Comparison of ENCODE assay signal across 8 cellular contexts in genomic region chr3:141401584-141402475, GRCh38. TPM values are rescaled to one million over a fixed set of nuclear protein-coding genes. Genes with fewer than 3 reads are reported as not detected.
A peak's percentile ranks its signal among the peaks of the same experiment; 100 is the strongest.
DNase-seq lines count a peak whose midpoint lies in the region; ATAC-seq and TF ChIP-seq lines count a peak whose summit lies in the region.

No MANE protein-coding gene starts in this region.

- H3K9me3 ChIP-seq in DOHH2 (ENCODE audit: control insufficient read depth, insufficient read depth, low read length) (peaks cover 4% of the 10 kb centered on the region; the same call in 1 of the 2 replicates), ectodermal cell (ENCODE audit: control insufficient read depth, low read length) (no peaks in the 10 kb centered on the region), mesodermal cell (ENCODE audit: control insufficient read depth, low read length) (peaks cover 12% of the 10 kb centered on the region)

- H3K36me3 Mint-ChIP-seq in activated CD4-positive, alpha-beta T cell treated with anti-CD3 and anti-CD28 coated beads for 36 hours (ENCODE audit: low read depth): peaks cover 30% of the 10 kb centered on the region

- H3K4me1 ChIP-seq in DOHH2 (ENCODE audit: control insufficient read depth, low read length) (peaks cover 41% of the 10 kb centered on the region), ectodermal cell (ENCODE audit: control insufficient read depth, insufficient read depth, low read length) (peaks cover 4% of the 10 kb centered on the region), mesodermal cell (ENCODE audit: control insufficient read depth, insufficient read depth, low read length, poor library complexity, severe bottlenecking) (peaks cover 25% of the 10 kb centered on the region)

- CTCF ChIA-PET in activated CD4-positive, alpha-beta T cell treated with anti-CD3 and anti-CD28 coated beads for 36 hours (lab: Charles Lee): interaction anchor here (1.0 to 1.7 kb wide), 7 partner anchors 12 to 98 kb away, joined by 3 to 11 read pairs (median 4); no protein-coding TSS in a partner anchor

- peak overlapping the region; percentile 70 for H3K4me3 Mint-ChIP-seq in activated CD4-positive, alpha-beta T cell treated with anti-CD3 and anti-CD28 coated beads for 36 hours

- H3K36me3 ChIP-seq in DOHH2 (ENCODE audit: control insufficient read depth, low read length) (peaks cover 23% of the 10 kb centered on the region), ectodermal cell (ENCODE audit: control insufficient read depth, insufficient read depth, low read length) (no peaks in the 10 kb centered on the region), mesodermal cell (ENCODE audit: control insufficient read depth, insufficient read depth, low read length) (peaks cover 42% of the 10 kb centered on the region)

- H3K4me1 Mint-ChIP-seq in activated CD4-positive, alpha-beta T cell treated with anti-CD3 and anti-CD28 coated beads for 36 hours: peaks cover 59% of the 10 kb centered on the region

- ATAC-seq in GM19468 (IDR thresholded peaks at IDR 0.05; ENCODE audit: extremely low read depth, unreplicated experiment) (peak; percentile 38), HG03571 (IDR thresholded peaks at IDR 0.05; ENCODE audit: unreplicated experiment) (peak; percentile 69)
- ATAC-seq in activated CD4-positive, alpha-beta T cell treated with anti-CD3 and anti-CD28 coated beads for 36 hours: peak; percentile 68

- H3K4me3 ChIP-seq in DOHH2 (ENCODE audit: low read length): peak overlapping the region; percentile 70
- H3K4me3 ChIP-seq in ectodermal cell (ENCODE audit: insufficient read depth, low read depth, low read length): peak overlapping the region; percentile 55
- H3K4me3 ChIP-seq in mesodermal cell (ENCODE audit: extremely low read depth, insufficient read depth, low read length, poor library complexity, severe bottlenecking): peak overlapping the region; percentile 48

- TF ChIP-seq CTCF in DOHH2 (IDR thresholded peaks at IDR 0.05; ENCODE audit: low read depth, low read length, poor library complexity, severe bottlenecking): no peak

- POLR2A ChIA-PET in activated CD4-positive, alpha-beta T cell treated with anti-CD3 and anti-CD28 coated beads for 36 hours (lab: Charles Lee): no interaction called here

- H3K27ac ChIP-seq in DOHH2 (ENCODE audit: low read depth, low read length): no peak overlapping the region
- peak overlapping the region; percentile 30 for H3K27ac ChIP-seq in ectodermal cell (ENCODE audit: insufficient read depth, low read depth, low read length, poor library complexity, severe bottlenecking)
- H3K27ac ChIP-seq in mesodermal cell (ENCODE audit: low read depth, low read length, severe bottlenecking): peak overlapping the region; percentile 33
- peak overlapping the region; percentile 95 for H3K27ac ChIP-seq in substantia nigra (ENCODE audit: low read depth, low read length, poor library complexity, severe bottlenecking)

- peaks cover 7% of the 10 kb centered on the region for H3K9me3 Mint-ChIP-seq in activated CD4-positive, alpha-beta T cell treated with anti-CD3 and anti-CD28 coated beads for 36 hours (ENCODE audit: low read depth)

- 13 to 15% methylated on average over 59 of the region's 59 CpGs for WGBS in ectodermal cell, 2 experiments
- 16 to 17% methylated on average over 45 to 53 of the region's 59 CpGs for WGBS in mesodermal cell (ENCODE audit: insufficient coverage in 2 of 2), 2 experiments

- peak overlapping the region; percentile 75 for H3K27ac Mint-ChIP-seq in activated CD4-positive, alpha-beta T cell treated with anti-CD3 and anti-CD28 coated beads for 36 hours

- H3K9me2 ChIP-seq in DOHH2 (replicated peaks; ENCODE audit: control insufficient read depth, low read length): no peaks in the 10 kb centered on the region

- H3F3A ChIP-seq in DOHH2 (ENCODE audit: control insufficient read depth, insufficient read depth): no peaks in the 10 kb centered on the region

- DNase-seq in activated CD4-positive, alpha-beta T cell treated with anti-CD3 and anti-CD28 coated beads for 36 hours: peak; percentile 63
- DNase-seq in substantia nigra (lab: John Stamatoyannopoulos, UW) (peak in 35 of 49 donors; percentile 22 to 83 (median 51)), hepatic stellate cell (ENCODE audit: low spot score) (no peak)

- peak overlapping the region; percentile 90 for H3K4me2 ChIP-seq in DOHH2 (ENCODE audit: low read length)

- no peaks in the 10 kb centered on the region for H3K27me3 ChIP-seq in DOHH2 (ENCODE audit: control insufficient read depth, low read length)
- peaks cover 8% of the 10 kb centered on the region for H3K27me3 ChIP-seq in ectodermal cell (ENCODE audit: control insufficient read depth, insufficient read depth, low read length, poor library complexity, severe bottlenecking)

- H4K20me1 ChIP-seq in DOHH2 (ENCODE audit: control insufficient read depth, insufficient read depth, low read depth, low read length): no peaks in the 10 kb centered on the region

- intact Hi-C loops in activated CD4-positive, alpha-beta T cell treated with anti-CD3 and anti-CD28 coated beads for 36 hours (cut with DNase I, micrococcal nuclease): loop anchor here (1.0 to 10.0 kb wide), 5 partner anchors 9 to 1600 kb away; partner anchors contain the start of genes SLC25A36 (in 1 of the 2) and U2SURP (in 1 of the 2)

- no peaks in the 10 kb centered on the region for H3K79me2 ChIP-seq in DOHH2 (ENCODE audit: control insufficient read depth, low read length)

- no peaks in the 10 kb centered on the region for H3K27me3 Mint-ChIP-seq in activated CD4-positive, alpha-beta T cell treated with anti-CD3 and anti-CD28 coated beads for 36 hours

RNA-seq across cellular contexts. Expression of gene ZBTB38, which starts 33.5 kb away (rescaled TPM):
- total RNA-seq in activated CD4-positive, alpha-beta T cell treated with anti-CD3 and anti-CD28 coated beads for 36 hours: 10 to 100 TPM; 21.3 to 22.0 TPM
- polyA plus RNA-seq in ectodermal cell (2013, experiment 1 of 4): 19.1 TPM
- polyA plus RNA-seq in ectodermal cell (2013, experiment 2 of 4): 17.8 TPM
- polyA plus RNA-seq in ectodermal cell (2013, experiment 3 of 4): 14.9 TPM
- polyA plus RNA-seq in ectodermal cell (2013, experiment 4 of 4): 19.6 TPM
- polyA plus RNA-seq in mesodermal cell (2013, experiment 1 of 2): 37.0 TPM
- 34.1 TPM for polyA plus RNA-seq in mesodermal cell (2013, experiment 2 of 2)
